In genomic region chr14:37843969-37844607, GRCh38 we compare ENCODE assay signal across 16 cellular contexts.
DNase-seq lines count a peak whose midpoint lies in the region; ATAC-seq, FAIRE-seq and TF ChIP-seq lines count a peak whose summit lies in the region.
"Had no signal": no experiment of that assay in that cellular context is flagged by ENCODE, and none has a peak within 500 bp of the region (broad histone marks: within the 10 kb centered on the region; RNA-seq: fewer than 3 reads in every experiment).

No MANE protein-coding gene starts in this region.

- H3K4me1 Mint-ChIP-seq in glutamatergic neuron (ENCODE audit: low read depth, unreplicated experiment), result no peaks in the 10 kb centered on the region
- H3K4me1 Mint-ChIP-seq: CD4-positive, CD25-positive, alpha-beta regulatory T cell had no signal

- H3K27ac Mint-ChIP-seq in glutamatergic neuron (ENCODE audit: unreplicated experiment), result no peak overlapping the region
- H3K27ac Mint-ChIP-seq: CD4-positive, CD25-positive, alpha-beta regulatory T cell had no signal

- TF ChIP-seq POLR2A in HepG2 (IDR thresholded peaks at IDR 0.05; ENCODE audit: insufficient read depth in 1 of 2, low read depth in 2 of 2, low read length in 2 of 2) (no peak), right lobe of liver (IDR thresholded peaks at IDR 0.05) (no peak)

- no peak overlapping the region for H3K9ac ChIP-seq in HepG2 (ENCODE audit: insufficient read depth, low read depth, low read length)
- H3K9ac ChIP-seq: BLaER1 treated with 17β-estradiol and CSF1 and Interleukin-3, amounts not matched to agents 10 nM and 100 nM had no signal

- intact Hi-C loops in HepG2 (cut with micrococcal nuclease; ENCODE audit: unreplicated experiment), result no loop called here
- intact Hi-C loops in right lobe of liver (cut with DNase I), result no loop called here
- intact Hi-C loops in left cardiac atrium (cut with DNase I), result no loop called here

- no peak overlapping the region for H2AFZ ChIP-seq in HepG2 (ENCODE audit: low read length)

- DNase-seq in HepG2 (ENCODE audit: low spot score) (no peak), right lobe of liver (no peak), OCI-M1 (lab: John Stamatoyannopoulos, UW) (peak; percentile 30), iris pigment epithelial cell (ENCODE audit: low read depth) (peak; percentile 6), glutamatergic neuron (no peak), HCEC 1CT (no peak), left cardiac atrium (no peak)
- DNase-seq: 8988T; ACHN; CD4-positive, CD25-positive, alpha-beta regulatory T cell; DMS79; GDM1 had no signal

- in situ Hi-C loops in HepG2 (cut with HindIII; ENCODE audit: extremely low pct_ligation_motif_present, low pct_unique_long_range_greater_than_20kb), result loop anchor here (25.0 kb wide), 1 partner anchor 1982 kb away; no protein-coding TSS in a partner anchor

- TF ChIP-seq CTCF in HepG2 (CRISPR knock-in tag; IDR thresholded peaks at IDR 0.05) (no peak), right lobe of liver (IDR thresholded peaks at IDR 0.05) (no peak), glutamatergic neuron (IDR thresholded peaks at IDR 0.05; ENCODE audit: partially characterized antibody, unreplicated experiment) (no peak)

- no peak overlapping the region for H3K4me2 ChIP-seq in HepG2 (ENCODE audit: low read depth, low read length)
- H3K4me2 ChIP-seq: BLaER1 treated with 17β-estradiol and CSF1 and Interleukin-3, amounts not matched to agents 10 nM and 100 nM had no signal

- TF ChIP-seq EP300 in HepG2 (IDR thresholded peaks at IDR 0.05; ENCODE audit: low read depth in 2 of 2, low read length in 2 of 2) (no peak), HepG2 (CRISPR knock-in tag; IDR thresholded peaks at IDR 0.05; ENCODE audit: borderline replicate concordance) (no peak)

- no peak for FAIRE-seq in HepG2 (lab: Jason Lieb, UNC)
- FAIRE-seq: GM12892, HTR-8/SVneo had no signal

- ATAC-seq in HepG2 (peak; percentile 54), right lobe of liver (no peak), left cardiac atrium (no peak)
- ATAC-seq: HCT116 had no signal

- no peak overlapping the region for H3K27ac ChIP-seq in HepG2 (ENCODE audit: extremely low read length, insufficient read depth, low read length)
- no peak overlapping the region for H3K27ac ChIP-seq in right lobe of liver
- H3K27ac ChIP-seq: BLaER1 treated with 17β-estradiol and CSF1 and Interleukin-3, amounts not matched to agents 10 nM and 100 nM had no signal

- H3K36me3 ChIP-seq in HepG2 (replicated peaks in 1 of 2; ENCODE audit: control insufficient read depth in 1 of 2, insufficient read depth in 2 of 2, low read length in 2 of 2) (no peaks in the 10 kb centered on the region), right lobe of liver (no peaks in the 10 kb centered on the region)
- H3K36me3 ChIP-seq: BLaER1 treated with 17β-estradiol and CSF1 and Interleukin-3, amounts not matched to agents 10 nM and 100 nM had no signal

- peaks cover 3% of the 10 kb centered on the region for H3K9me3 Mint-ChIP-seq in glutamatergic neuron (ENCODE audit: unreplicated experiment)

- H3K79me2 ChIP-seq in HepG2 (ENCODE audit: insufficient read depth, low read length), result no peaks in the 10 kb centered on the region

- peaks cover 2% of the 10 kb centered on the region for H3K27me3 Mint-ChIP-seq in glutamatergic neuron (ENCODE audit: unreplicated experiment)
- H3K27me3 Mint-ChIP-seq: CD4-positive, CD25-positive, alpha-beta regulatory T cell had no signal

- H3K4me3 ChIP-seq in HepG2 (replicated peaks in 1 of 3; ENCODE audit: insufficient read depth in 1 of 3, low read depth in 2 of 3, low read length in 3 of 3) (no peak overlapping the region), right lobe of liver (no peak overlapping the region)
- H3K4me3 ChIP-seq: BLaER1 treated with 17β-estradiol and CSF1 and Interleukin-3, amounts not matched to agents 10 nM and 100 nM had no signal

- H3K27me3 ChIP-seq in HepG2 (ENCODE audit: control insufficient read depth in 1 of 2, insufficient read depth in 2 of 2, low read length in 2 of 2) (no peaks in the 10 kb centered on the region), right lobe of liver (no peaks in the 10 kb centered on the region)
- H3K27me3 ChIP-seq: BLaER1 treated with 17β-estradiol and CSF1 and Interleukin-3, amounts not matched to agents 10 nM and 100 nM had no signal

- no peaks in the 10 kb centered on the region for H3K9me3 ChIP-seq in HepG2 (ENCODE audit: low read length)
- no peaks in the 10 kb centered on the region for H3K9me3 ChIP-seq in right lobe of liver
- H3K9me3 ChIP-seq: BLaER1 treated with 17β-estradiol and CSF1 and Interleukin-3, amounts not matched to agents 10 nM and 100 nM had no signal

- 90% methylated on average over 8 of the region's 8 CpGs for WGBS in HepG2 (ENCODE audit: low lambda C conversion rate)
- WGBS in right lobe of liver (ENCODE audit: insufficient coverage, low coverage, low lambda C conversion rate, missing lambda C conversion rate), result 78% methylated on average over 8 of the region's 8 CpGs

- no peak overlapping the region for H3K4me3 Mint-ChIP-seq in glutamatergic neuron (ENCODE audit: unreplicated experiment)
- H3K4me3 Mint-ChIP-seq: CD4-positive, CD25-positive, alpha-beta regulatory T cell had no signal

- peaks cover 30% of the 10 kb centered on the region for H3K4me1 ChIP-seq in HepG2 (ENCODE audit: insufficient read depth, low read length)
- no peaks in the 10 kb centered on the region for H3K4me1 ChIP-seq in right lobe of liver
- H3K4me1 ChIP-seq: BLaER1 treated with 17β-estradiol and CSF1 and Interleukin-3, amounts not matched to agents 10 nM and 100 nM had no signal

- POLR2A ChIA-PET in HepG2 (lab: Yijun Ruan, JAX), result interaction anchor here (1.2 to 1.4 kb wide), 2 partner anchors 14 to 21 kb away, joined by 3 to 4 read pairs; no protein-coding TSS in a partner anchor

- CTCF ChIA-PET in HepG2 (lab: Yijun Ruan, JAX; ENCODE audit: low intra/inter-chr PET ratio, low total read pairs), result no interaction called here

- H4K20me1 ChIP-seq in HepG2 (ENCODE audit: insufficient read depth, low read length), result no peaks in the 10 kb centered on the region
- H4K20me1 ChIP-seq: BLaER1 treated with 17β-estradiol and CSF1 and Interleukin-3, amounts not matched to agents 10 nM and 100 nM had no signal

- TF ChIP-seq RAD21 in HepG2 (CRISPR knock-in tag; IDR thresholded peaks at IDR 0.05), result no peak

- no TSS peak for BruUV-seq in HepG2 (replicated peaks; lab: Mats Ljungman, UMichigan)

- H3K36me3 Mint-ChIP-seq in glutamatergic neuron (ENCODE audit: unreplicated experiment), result no peaks in the 10 kb centered on the region
- H3K36me3 Mint-ChIP-seq: CD4-positive, CD25-positive, alpha-beta regulatory T cell had no signal

TF ChIP-seq in HepG2, 621 proteins besides CTCF, POLR2A, EP300 and RAD21 (continues in another document):
- TF ChIP-seq ZNF136 (CRISPR knock-in tag; IDR thresholded peaks at IDR 0.05; ENCODE audit: low read depth) (no peak), CEBPG (CRISPR knock-in tag; IDR thresholded peaks at IDR 0.05) (peak; percentile 86), HIVEP1 (CRISPR knock-in tag; IDR thresholded peaks at IDR 0.05) (no peak), MXD3 (CRISPR knock-in tag; IDR thresholded peaks at IDR 0.05) (no peak), SP5 (CRISPR knock-in tag; IDR thresholded peaks at IDR 0.05; ENCODE audit: borderline replicate concordance, low read depth) (no peak), SMC3 (IDR thresholded peaks at IDR 0.05; ENCODE audit: low read length) (0 out of 2 replicates have a peak, but pooled peaks have one; percentile 1), ZMYM4 (CRISPR knock-in tag; IDR thresholded peaks at IDR 0.05) (0 out of 2 replicates have a peak, but pooled peaks have one; percentile 14), ZNF30 (CRISPR knock-in tag; IDR thresholded peaks at IDR 0.05) (0 out of 2 replicates have a peak, but pooled peaks have one; percentile 17), PRDM10 (CRISPR knock-in tag; IDR thresholded peaks at IDR 0.05; ENCODE audit: low read depth) (peak; percentile 60; the same call in 1 of the 2 replicates), MEIS2 (CRISPR knock-in tag; IDR thresholded peaks at IDR 0.05) (no peak), CEBPB (IDR thresholded peaks at IDR 0.05; ENCODE audit: borderline replicate concordance, low read depth, low read length) (peak; percentile 93; the same call in 1 of the 2 replicates)

Comparison
In these comparisons a context has a peak if more than half of its experiments do, and no peak if none do; other contexts are left out.
1. DNase-seq: peak in OCI-M1 (single experiment) and iris pigment epithelial cell (single experiment); none in HepG2 (single experiment), right lobe of liver (0 of 3), glutamatergic neuron (single experiment), HCEC 1CT (single experiment) and left cardiac atrium (single experiment).